ENCODE assay signal across 8 cellular contexts in the genomic region with DNA sequence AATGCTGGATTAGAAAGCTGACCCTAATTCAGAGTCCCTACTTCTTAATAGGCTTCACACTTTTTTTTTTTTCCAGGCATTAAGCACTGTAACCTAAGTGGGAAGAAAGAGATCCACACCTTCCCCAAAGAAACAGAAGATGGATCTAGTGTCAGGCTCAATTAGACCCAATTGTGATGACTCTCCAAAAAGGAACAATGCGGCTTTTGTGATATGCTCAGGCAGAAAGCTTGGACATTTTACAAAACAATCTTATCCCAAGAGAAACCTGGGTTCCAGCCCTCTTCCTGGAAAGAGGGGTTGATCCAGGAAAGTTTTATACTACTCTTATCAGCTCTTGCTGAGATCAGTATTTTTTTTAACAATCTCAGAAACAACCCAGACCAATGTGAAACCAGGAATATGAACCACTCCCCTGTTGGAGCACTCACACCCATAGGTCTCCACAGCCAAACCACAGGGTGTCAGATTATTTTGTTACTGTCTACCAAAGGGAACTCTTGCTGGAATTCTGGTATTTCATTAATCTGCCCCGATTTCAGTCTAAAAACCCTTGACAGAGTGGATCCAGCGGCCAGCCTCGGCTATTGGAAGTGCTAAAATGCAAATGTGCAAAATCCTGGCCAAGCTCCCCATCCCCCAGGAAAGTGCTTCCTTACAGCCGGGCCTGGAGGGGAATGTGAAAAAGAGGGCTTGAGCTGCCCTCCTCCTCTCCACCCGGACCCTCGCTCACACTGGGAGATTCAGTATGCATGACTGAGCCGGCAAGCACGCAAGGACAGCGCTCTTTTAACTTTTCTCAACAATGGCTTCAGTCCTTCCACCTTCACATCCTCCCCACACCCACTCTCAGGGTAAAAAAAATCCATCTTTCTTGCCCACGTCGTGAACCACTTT. TPM values are rescaled to one million over a fixed set of nuclear protein-coding genes. Genes with fewer than 3 reads are reported as not detected.
DNase-seq lines count a peak whose midpoint lies in the region; ATAC-seq and TF ChIP-seq lines count a peak whose summit lies in the region.

No MANE protein-coding gene starts in this region.

- WGBS in liver: 58% methylated on average over 12 of the region's 12 CpGs

- no peaks in the 10 kb centered on the region for H3K9me3 Mint-ChIP-seq in activated T-cell treated with anti-CD3 and anti-CD28 coated beads, Interleukin-2, amount 50 U/mL, for 72 hours
- no peaks in the 10 kb centered on the region for H3K9me3 Mint-ChIP-seq in central memory CD8-positive, alpha-beta T cell

- H3K27ac Mint-ChIP-seq in activated T-cell treated with anti-CD3 and anti-CD28 coated beads, Interleukin-2, amount 50 U/mL, for 72 hours: peak overlapping the region; percentile 39
- H3K27ac Mint-ChIP-seq in central memory CD8-positive, alpha-beta T cell (ENCODE audit: low read depth): peak overlapping the region; percentile 90

- H3K4me3 Mint-ChIP-seq in activated T-cell treated with anti-CD3 and anti-CD28 coated beads, Interleukin-2, amount 50 U/mL, for 72 hours: peak overlapping the region; percentile 80 to 95
- peak overlapping the region; percentile 92 for H3K4me3 Mint-ChIP-seq in central memory CD8-positive, alpha-beta T cell

- H3K4me3 ChIP-seq in liver (ENCODE audit: low read depth in 1 of 3, low read length in 3 of 3): no peak overlapping the region
- peak overlapping the region; percentile 84 to 96 for H3K4me3 ChIP-seq in tibial artery

- peaks cover 66% of the 10 kb centered on the region for H3K4me1 Mint-ChIP-seq in activated T-cell treated with anti-CD3 and anti-CD28 coated beads, Interleukin-2, amount 50 U/mL, for 72 hours (ENCODE audit: low read depth)
- H3K4me1 Mint-ChIP-seq in central memory CD8-positive, alpha-beta T cell: peaks cover 52% of the 10 kb centered on the region

- intact Hi-C loops in tibial artery (cut with DNase I; ENCODE audit: low total_unique reads): loop anchor here (10.0 kb wide), 2 partner anchors 596 to 1026 kb away; partner anchors contain the start of gene ERC1

- H3K27me3 ChIP-seq in liver (ENCODE audit: control insufficient read depth in 4 of 4, insufficient read depth in 4 of 4, low read length in 3 of 4) (no peaks in the 10 kb centered on the region), tibial artery (no peaks in the 10 kb centered on the region)

- TF ChIP-seq CTCF in liver (IDR thresholded peaks at IDR 0.05; ENCODE audit: low read depth, low read length, missing input control): no peak
- TF ChIP-seq CTCF in tibial artery (IDR thresholded peaks at IDR 0.05): no peak

- DNase-seq in activated T-cell treated with anti-CD3 and anti-CD28 coated beads, Interleukin-2, amount 50 U/mL, for 72 hours: no peak
- no peak for DNase-seq in activated T-cell treated with anti-CD3 and anti-CD28 coated beads, Interleukin-2, amount 50 U/mL, for 48 hours
- DNase-seq in central memory CD8-positive, alpha-beta T cell (ENCODE audit: low spot score in 2 of 2): no peak
- DNase-seq in tibial artery (peak in 1 of 2 donors; percentile 28), H4 (ENCODE audit: low spot score) (no peak)

- H3K9me3 ChIP-seq in liver (ENCODE audit: control insufficient read depth in 4 of 4, low read length in 3 of 4) (no peaks in the 10 kb centered on the region), tibial artery (no peaks in the 10 kb centered on the region)

- H3K4me1 ChIP-seq in liver (ENCODE audit: control insufficient read depth in 4 of 4, insufficient read depth in 4 of 4, low read length in 3 of 4): peaks cover 7 to 48% (median 37%) of the 10 kb centered on the region in 4 donors
- peaks cover 0 to 59% (median 33%) of the 10 kb centered on the region in 4 donors for H3K4me1 ChIP-seq in tibial artery

- ATAC-seq in activated T-cell treated with anti-CD3 and anti-CD28 coated beads, Interleukin-2, amount 50 U/mL, for 72 hours (replicated peaks in 1 of 2): no peak
- ATAC-seq in central memory CD8-positive, alpha-beta T cell (replicated peaks; ENCODE audit: extremely low read depth, poor library complexity, severe bottlenecking): no peak
- no peak for ATAC-seq in HG03378 (IDR thresholded peaks at IDR 0.05; ENCODE audit: unreplicated experiment)
- ATAC-seq in HG03196 (IDR thresholded peaks at IDR 0.05; ENCODE audit: unreplicated experiment): no peak

- peaks cover 4 to 9% of the 10 kb centered on the region in 2 donors for H3K36me3 Mint-ChIP-seq in activated T-cell treated with anti-CD3 and anti-CD28 coated beads, Interleukin-2, amount 50 U/mL, for 72 hours (ENCODE audit: insufficient read depth in 2 of 2)
- H3K36me3 Mint-ChIP-seq in central memory CD8-positive, alpha-beta T cell (ENCODE audit: insufficient read depth): peaks cover 48% of the 10 kb centered on the region

- no peak for TF ChIP-seq RAD21 in liver (IDR thresholded peaks at IDR 0.05)

- H3K27me3 Mint-ChIP-seq in activated T-cell treated with anti-CD3 and anti-CD28 coated beads, Interleukin-2, amount 50 U/mL, for 72 hours (ENCODE audit: low read depth): no peaks in the 10 kb centered on the region
- H3K27me3 Mint-ChIP-seq in central memory CD8-positive, alpha-beta T cell: no peaks in the 10 kb centered on the region

- H3K36me3 ChIP-seq in liver (ENCODE audit: control insufficient read depth in 4 of 4, insufficient read depth in 3 of 4, low read depth in 1 of 4, low read length in 3 of 4): no peaks in the 10 kb centered on the region
- H3K36me3 ChIP-seq in tibial artery: no peaks in the 10 kb centered on the region

- no peak overlapping the region for H3K9ac ChIP-seq in liver (ENCODE audit: low read depth in 1 of 2, low read length in 2 of 2)

- H3K27ac ChIP-seq in liver (ENCODE audit: low read depth in 1 of 2, low read length in 2 of 2) (peak overlapping the region; percentile 18 to 71), tibial artery (peak overlapping the region; percentile 37 to 44)

TF ChIP-seq in liver, 16 proteins besides CTCF, POLR2A, EP300 and RAD21:
- TF ChIP-seq HNF4A (conservative IDR thresholded peaks at IDR 0.05) (no peak), FOXA1 (IDR thresholded peaks at IDR 0.05) (no peak), HNF4G (IDR thresholded peaks at IDR 0.05) (no peak), ZBTB33 (IDR thresholded peaks at IDR 0.05) (no peak), GABPA (IDR thresholded peaks at IDR 0.05 in 1 of 2, conservative IDR thresholded peaks at IDR 0.05 in 1 of 2) (no peak), RXRA (IDR thresholded peaks at IDR 0.05) (no peak), JUND (IDR thresholded peaks at IDR 0.05) (no peak), SP1 (IDR thresholded peaks at IDR 0.05) (no peak), TAF1 (conservative IDR thresholded peaks at IDR 0.05) (no peak), YY1 (IDR thresholded peaks at IDR 0.05) (no peak), FOXA2 (IDR thresholded peaks at IDR 0.05) (no peak)
- TF ChIP-seq, protein P1, sequence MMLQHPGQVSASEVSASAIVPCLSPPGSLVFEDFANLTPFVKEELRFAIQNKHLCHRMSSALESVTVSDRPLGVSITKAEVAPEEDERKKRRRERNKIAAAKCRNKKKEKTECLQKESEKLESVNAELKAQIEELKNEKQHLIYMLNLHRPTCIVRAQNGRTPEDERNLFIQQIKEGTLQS (IDR thresholded peaks at IDR 0.05): no peak
- TF ChIP-seq, protein P2, sequence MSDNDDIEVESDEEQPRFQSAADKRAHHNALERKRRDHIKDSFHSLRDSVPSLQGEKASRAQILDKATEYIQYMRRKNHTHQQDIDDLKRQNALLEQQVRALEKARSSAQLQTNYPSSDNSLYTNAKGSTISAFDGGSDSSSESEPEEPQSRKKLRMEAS (IDR thresholded peaks at IDR 0.05): no peak
TF ChIP-seq in liver: peak in this region for 0.

RNA-seq across cellular contexts. Expression of gene FBXL14, which starts 4.0 kb away (rescaled TPM):
- 10 to 100 TPM; 18.1 to 19.9 TPM for total RNA-seq in activated T-cell treated with anti-CD3 and anti-CD28 coated beads, Interleukin-2, amount 50 U/mL, for 72 hours
- total RNA-seq in liver: 1 to 10 TPM; 5.1 to 7.5 TPM
- polyA plus RNA-seq in liver: 1 to 10 TPM in 1 of 2 donors, under 1 TPM in 1; 0.67 to 4.8 TPM
- total RNA-seq in H4 (2014; rRNA removed; shearing (Covaris generic)): 5.3 and 6.1 TPM in 2 replicates

RNA-seq across cellular contexts. Expression of gene WNT5B, which starts 38.7 kb away (rescaled TPM):
- total RNA-seq in activated T-cell treated with anti-CD3 and anti-CD28 coated beads, Interleukin-2, amount 50 U/mL, for 72 hours: under 1 TPM; 0.22 to 0.51 TPM
- total RNA-seq in liver: 1 to 10 TPM in 1 of 2 donors, under 1 TPM in 1; 0.59 to 2.4 TPM
- 1 to 10 TPM in 1 of 2 donors, under 1 TPM in 1; 0.92 to 1.0 TPM for polyA plus RNA-seq in liver
- 3.8 and 6.4 TPM in 2 replicates for total RNA-seq in H4 (2014; rRNA removed; shearing (Covaris generic))

Comparison
In these comparisons a context has a peak if more than half of its experiments do, and no peak if none do; other contexts are left out.
1. H3K4me3 ChIP-seq: peak in tibial artery (2 of 2); none in liver (0 of 3).